Comparison of ENCODE assay signal across 19 cellular contexts in genomic region chr1:85085417-85085816, GRCh38. TPM values are rescaled to one million over a fixed set of nuclear protein-coding genes. Genes with fewer than 3 reads are reported as not detected.
"Had no signal": no experiment of that assay in that cellular context is flagged by ENCODE, and none has a peak within 500 bp of the region (broad histone marks: within the 10 kb centered on the region; RNA-seq: fewer than 3 reads in every experiment).

No MANE protein-coding gene starts in this region.

- H3K4me1 Mint-ChIP-seq: activated naive CD4-positive, alpha-beta T cell treated with anti-CD3 and anti-CD28 coated beads, Interleukin-2, amount 10 ng/mL, durations not matched to agents 7 days and 5 days; activated T-helper 17 cell treated with anti-CD3 and anti-CD28 coated beads, Interleukin-2, amount 50 U/mL, for 72 hours; endodermal cell had no signal

- H3K27ac Mint-ChIP-seq: activated naive CD4-positive, alpha-beta T cell treated with anti-CD3 and anti-CD28 coated beads, Interleukin-2, amount 10 ng/mL, durations not matched to agents 7 days and 5 days; activated T-helper 17 cell treated with anti-CD3 and anti-CD28 coated beads, Interleukin-2, amount 50 U/mL, for 72 hours; endodermal cell; mesothelial cell of epicardium had no signal

- H3K27ac ChIP-seq: gastrocnemius medialis, heart right ventricle, lower lobe of right lung, psoas muscle, right lobe of liver, transverse colon had no signal

- H3K4me2 ChIP-seq: smooth muscle cell had no signal

- H3K36me3 ChIP-seq: gastrocnemius medialis, heart right ventricle, lower lobe of right lung, right lobe of liver, transverse colon had no signal

- H3K36me3 Mint-ChIP-seq: activated naive CD4-positive, alpha-beta T cell treated with anti-CD3 and anti-CD28 coated beads, Interleukin-2, amount 10 ng/mL, durations not matched to agents 7 days and 5 days; mesothelial cell of epicardium had no signal

- H3K4me3 Mint-ChIP-seq: activated naive CD4-positive, alpha-beta T cell treated with anti-CD3 and anti-CD28 coated beads, Interleukin-2, amount 10 ng/mL, durations not matched to agents 7 days and 5 days; activated T-helper 17 cell treated with anti-CD3 and anti-CD28 coated beads, Interleukin-2, amount 50 U/mL, for 72 hours; endodermal cell; mesothelial cell of epicardium had no signal

- H3K27me3 ChIP-seq: gastrocnemius medialis, right lobe of liver, transverse colon had no signal

- DNase-seq: activated naive CD4-positive, alpha-beta T cell treated with anti-CD3 and anti-CD28 coated beads, Interleukin-2, amount 10 ng/mL, durations not matched to agents 7 days and 5 days; dermis blood vessel endothelial cell; endodermal cell; gastrocnemius medialis; heart right ventricle; left cardiac atrium; lower lobe of right lung; psoas muscle; right lobe of liver; stimulated activated CD4-positive, alpha-beta T cell treated with anti-CD3 and anti-CD28 coated beads, Interleukin-4, amount 100 ng/mL, for 4 hours; stimulated activated CD8-positive, alpha-beta memory T cell treated with anti-CD3 and anti-CD28 coated beads, Interleukin-4, amount 100 ng/mL, for 48 hours; stimulated activated naive CD8-positive, alpha-beta T cell treated with anti-CD3 and anti-CD28 coated beads, Interleukin-15, Interleukin-2, amounts not matched to agents 100 U/mL and 50 U/mL, for 24 hours; transverse colon had no signal

- H3K4me1 ChIP-seq: gastrocnemius medialis, heart right ventricle, lower lobe of right lung, psoas muscle, right lobe of liver, transverse colon had no signal

- H3K9me3 Mint-ChIP-seq: activated naive CD4-positive, alpha-beta T cell treated with anti-CD3 and anti-CD28 coated beads, Interleukin-2, amount 10 ng/mL, durations not matched to agents 7 days and 5 days; activated T-helper 17 cell treated with anti-CD3 and anti-CD28 coated beads, Interleukin-2, amount 50 U/mL, for 72 hours; endodermal cell; mesothelial cell of epicardium had no signal

- FAIRE-seq: astrocyte had no signal

- ATAC-seq: activated T-helper 17 cell treated with anti-CD3 and anti-CD28 coated beads, Interleukin-2, amount 50 U/mL, for 72 hours; gastrocnemius medialis; heart right ventricle; left cardiac atrium; lower lobe of right lung; psoas muscle; right lobe of liver; stimulated activated naive CD8-positive, alpha-beta T cell treated with anti-CD3 and anti-CD28 coated beads, Interleukin-15, Interleukin-2, amounts not matched to agents 100 U/mL and 50 U/mL, for 24 hours had no signal

- H3K9me3 ChIP-seq: gastrocnemius medialis, heart right ventricle, lower lobe of right lung, psoas muscle, right lobe of liver, transverse colon had no signal

- H3K4me3 ChIP-seq: gastrocnemius medialis, heart right ventricle, lower lobe of right lung, psoas muscle, right lobe of liver, smooth muscle cell, transverse colon had no signal

RNA-seq across cellular contexts. Expression of gene MCOLN3, which starts 37.1 kb away (rescaled TPM):
- total RNA-seq: chondrocyte, dermis blood vessel endothelial cell had no signal
- polyA plus RNA-seq: neural cell had no signal
